Comparison of ENCODE assay signal across 2 cellular contexts in genomic region chr3:136350557-136350956, GRCh38.
TF ChIP-seq lines count a peak whose summit lies in the region.

No MANE protein-coding gene starts in this region.

TF ChIP-seq in A549, 52 proteins besides CTCF, POLR2A, EP300 and RAD21 (continued from another document):
- TF ChIP-seq E2F6 (IDR thresholded peaks at IDR 0.05; ENCODE audit: borderline replicate concordance, low read depth) (no peak), CBX8 (IDR thresholded peaks at IDR 0.05) (no peak), EHMT2 (IDR thresholded peaks at IDR 0.05; ENCODE audit: low read depth) (no peak), CEBPB (IDR thresholded peaks at IDR 0.05) (no peak), CHD2 (IDR thresholded peaks at IDR 0.05; ENCODE audit: low read length, partially characterized antibody) (no peak), CHD4 (IDR thresholded peaks at IDR 0.05; ENCODE audit: borderline replicate concordance) (no peak), ATOH8 (CRISPR knock-in tag; IDR thresholded peaks at IDR 0.05; ENCODE audit: low read depth) (no peak), GATA3 (IDR thresholded peaks at IDR 0.05; ENCODE audit: borderline replicate concordance) (no peak), REST (IDR thresholded peaks at IDR 0.05) (no peak), HOXB13 (CRISPR knock-in tag; IDR thresholded peaks at IDR 0.05; ENCODE audit: low read depth) (no peak), ZFP36 (IDR thresholded peaks at IDR 0.05; ENCODE audit: borderline replicate concordance, partially characterized antibody) (no peak), TP53 (CRISPR knock-in tag; IDR thresholded peaks at IDR 0.05) (no peak), HMGXB4 (CRISPR knock-in tag; IDR thresholded peaks at IDR 0.05; ENCODE audit: borderline replicate concordance) (no peak)

TF ChIP-seq in WTC11, 78 proteins besides CTCF, POLR2A, EP300 and RAD21 (continued from another document):
- TF ChIP-seq ZNF425 (CRISPR knock-in tag; conservative IDR thresholded peaks at IDR 0.05): no peak
- TF ChIP-seq MYBL2 (CRISPR knock-in tag; IDR thresholded peaks at IDR 0.05): no peak
- no peak for TF ChIP-seq ZNF396 (CRISPR knock-in tag; IDR thresholded peaks at IDR 0.05; ENCODE audit: borderline replicate concordance)
